26 cellular contexts compared by ENCODE assay signal in the genomic region with DNA sequence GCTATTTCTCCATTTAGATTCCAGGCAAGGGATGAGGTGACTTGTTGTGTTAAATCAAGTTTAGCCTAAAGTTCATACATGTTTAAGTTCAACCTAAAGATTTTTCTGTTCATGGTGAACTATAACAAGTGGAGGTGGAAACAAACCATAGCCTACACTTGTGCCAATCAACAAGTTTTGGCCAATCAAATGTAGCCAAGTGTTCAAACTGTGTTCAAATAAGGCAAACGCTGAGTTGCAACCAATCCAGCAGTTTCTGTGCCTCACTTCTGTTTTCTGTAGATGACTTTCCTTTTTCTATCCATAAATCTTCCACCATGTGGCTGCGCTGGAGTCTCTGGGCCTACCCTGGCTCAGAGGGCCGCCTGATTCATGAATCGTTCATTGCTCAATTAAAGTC.
"Had no signal": no experiment of that assay in that cellular context is flagged by ENCODE, and none has a peak within 500 bp of the region (broad histone marks: within the 10 kb centered on the region; RNA-seq: fewer than 3 reads in every experiment).

No MANE protein-coding gene starts in this region.

- DNase-seq: colonic mucosa; cortex of kidney; effector CD8-positive, alpha-beta T cell; effector memory CD8-positive, alpha-beta T cell; endodermal cell; erythroblast; esophagus squamous epithelium; foreskin fibroblast; foreskin melanocyte; gastrocnemius medialis; glutamatergic neuron; heart right ventricle; hippocampal formation; left cardiac atrium; left lung; left ventricle myocardium superior; lower lobe of right lung; mesenchymal stem cell; mucosa of descending colon had no signal

- H3K36me3 ChIP-seq: colonic mucosa, esophagus squamous epithelium, gastrocnemius medialis, heart right ventricle, left lung, lower lobe of right lung had no signal

- H3K4me3 Mint-ChIP-seq: dendritic cell treated with granulocyte-macrophage colony-stimulating factor and Interleukin-4, amounts not matched to agents 40 ng/mL and 50 ng/mL, for 4 days; effector memory CD8-positive, alpha-beta T cell; endodermal cell; mesothelial cell of epicardium had no signal

- H3K9me3 Mint-ChIP-seq: dendritic cell treated with granulocyte-macrophage colony-stimulating factor and Interleukin-4, amounts not matched to agents 40 ng/mL and 50 ng/mL, for 4 days; effector memory CD8-positive, alpha-beta T cell; endodermal cell; mesothelial cell of epicardium had no signal

- H3K27ac Mint-ChIP-seq: dendritic cell treated with granulocyte-macrophage colony-stimulating factor and Interleukin-4, amounts not matched to agents 40 ng/mL and 50 ng/mL, for 4 days; effector memory CD8-positive, alpha-beta T cell; endodermal cell; mesothelial cell of epicardium had no signal

- H3K27me3 Mint-ChIP-seq: effector memory CD8-positive, alpha-beta T cell had no signal

- H3K27me3 ChIP-seq: colonic mucosa, esophagus squamous epithelium, gastrocnemius medialis, heart right ventricle, left lung had no signal

- H3K9me3 ChIP-seq: colonic mucosa, esophagus squamous epithelium, gastrocnemius medialis, heart right ventricle, left lung, lower lobe of right lung, mucosa of descending colon had no signal

- H3K4me3 ChIP-seq: colonic mucosa, esophagus squamous epithelium, gastrocnemius medialis, heart right ventricle, left lung, lower lobe of right lung, mucosa of descending colon had no signal

- H3K27ac ChIP-seq: colonic mucosa, epithelial cell of prostate, esophagus squamous epithelium, gastrocnemius medialis, heart right ventricle, left lung, lower lobe of right lung had no signal

- FAIRE-seq: endometrium, islet of Langerhans, keratinocyte had no signal

- H3K36me3 Mint-ChIP-seq: mesothelial cell of epicardium had no signal

- ATAC-seq: effector memory CD8-positive, alpha-beta T cell; esophagus mucosa; gastrocnemius medialis; heart right ventricle; left cardiac atrium; left lung; left ventricle myocardium superior; lower lobe of right lung; mucosa of descending colon had no signal
